In genomic region chr17:40450175-40450574, GRCh38 we compare ENCODE assay signal across 10 cellular contexts. TPM values are rescaled to one million over a fixed set of nuclear protein-coding genes. Genes with fewer than 3 reads are reported as not detected.
DNase-seq lines count a peak whose midpoint lies in the region; ATAC-seq and TF ChIP-seq lines count a peak whose summit lies in the region.
"Had no signal": no experiment of that assay in that cellular context is flagged by ENCODE, and none has a peak within 500 bp of the region (broad histone marks: within the 10 kb centered on the region; RNA-seq: fewer than 3 reads in every experiment).

No MANE protein-coding gene starts in this region.

- peaks cover 14 to 16% of the 10 kb centered on the region in 2 experiments for H3K36me3 ChIP-seq in trophoblast cell (ENCODE audit: control insufficient read depth in 1 of 2, insufficient read depth in 2 of 2, low read length in 2 of 2)

- H3K4me2 ChIP-seq in trophoblast cell (ENCODE audit: low read length) = no peak overlapping the region

- H3K79me2 ChIP-seq in trophoblast cell (ENCODE audit: control insufficient read depth, insufficient read depth, low read length, poor library complexity) = no peaks in the 10 kb centered on the region

- no peak overlapping the region for H3K27ac ChIP-seq in 22Rv1
- no peak overlapping the region for H3K27ac ChIP-seq in dorsolateral prefrontal cortex
- no peak overlapping the region for H3K27ac ChIP-seq in trophoblast cell (ENCODE audit: low read depth, low read length)

- H4K91ac ChIP-seq in trophoblast cell (ENCODE audit: low read depth, low read length) = no peak overlapping the region

- no peak overlapping the region for H3K4ac ChIP-seq in trophoblast cell (ENCODE audit: low read depth, low read length)

- H2BK5ac ChIP-seq in trophoblast cell (ENCODE audit: low read depth, low read length, poor library complexity) = no peak overlapping the region

- DNase-seq in GM12865 (ENCODE audit: low read depth) (peak; percentile 63), RPMI8226 (peak; percentile 74), dorsolateral prefrontal cortex (no peak), trophoblast cell (peak; percentile 56 to 74), posterior cingulate gyrus (no peak)

- no peak overlapping the region for H2AK5ac ChIP-seq in trophoblast cell (ENCODE audit: low read length)

- H2BK120ac ChIP-seq in trophoblast cell (ENCODE audit: insufficient read depth, low read length, poor library complexity) = no peak overlapping the region

- no peaks in the 10 kb centered on the region for H3K27me3 ChIP-seq in dorsolateral prefrontal cortex
- no peaks in the 10 kb centered on the region for H3K27me3 ChIP-seq in trophoblast cell (ENCODE audit: insufficient read depth, low read length)

- no peak overlapping the region for H4K8ac ChIP-seq in trophoblast cell (ENCODE audit: low read depth, low read length)

- no peak overlapping the region for H3K9ac ChIP-seq in trophoblast cell (ENCODE audit: low read length)

- intact Hi-C loops in dorsolateral prefrontal cortex (cut with DNase I) (no loop called here), posterior cingulate gyrus (cut with DNase I) (no loop called here)

- no CpG with 5 or more reads among the region's 3 CpGs for WGBS in trophoblast cell (ENCODE audit: extremely low coverage, insufficient coverage, insufficient read length)

- peaks cover 0 to 6% of the 10 kb centered on the region in 2 experiments for H3K4me1 ChIP-seq in trophoblast cell (ENCODE audit: control insufficient read depth in 1 of 2, insufficient read depth in 2 of 2, low read length in 2 of 2)

- H3K18ac ChIP-seq in trophoblast cell (ENCODE audit: low read length) = no peak overlapping the region

- ATAC-seq in HG02885 (IDR thresholded peaks at IDR 0.05; ENCODE audit: poor library complexity, unreplicated experiment) (no peak), GM21825 (IDR thresholded peaks at IDR 0.05; ENCODE audit: unreplicated experiment) (no peak)
- ATAC-seq: stimulated activated naive CD8-positive, alpha-beta T cell treated with anti-CD3 and anti-CD28 coated beads, Interleukin-15, amount 100 ng/mL, for 72 hours had no signal

- no peak overlapping the region for H2BK12ac ChIP-seq in trophoblast cell (ENCODE audit: low read length)

- TF ChIP-seq CTCF in 22Rv1 (IDR thresholded peaks at IDR 0.05) (peak; percentile 83), GM12865 (IDR thresholded peaks at IDR 0.05; ENCODE audit: insufficient read depth, low read depth, low read length, missing control alignments) (peak; percentile 58), dorsolateral prefrontal cortex (IDR thresholded peaks at IDR 0.05 in 54 of 56, conservative IDR thresholded peaks at IDR 0.05 in 2 of 56; ENCODE audit: low read depth in 1 of 56, partially characterized antibody in 56 of 56) (peak in 48 of 56 donors; percentile 13 to 57 (median 34))

- H3K14ac ChIP-seq in trophoblast cell (ENCODE audit: low read length) = no peak overlapping the region

- no peak overlapping the region for H4K12ac ChIP-seq in trophoblast cell (ENCODE audit: low read depth, low read length)

- H3K9me3 ChIP-seq in trophoblast cell (ENCODE audit: insufficient read depth, low read depth, low read length) = peaks cover 2% of the 10 kb centered on the region

- H3K4me3 ChIP-seq in GM12865 (ENCODE audit: low read depth, low read length) (no peak overlapping the region), dorsolateral prefrontal cortex (no peak overlapping the region), trophoblast cell (ENCODE audit: low read depth, low read length) (no peak overlapping the region)

- H2AFZ ChIP-seq in trophoblast cell (ENCODE audit: insufficient read depth, low read length, poor library complexity) = no peak overlapping the region

- no peak overlapping the region for H3K23ac ChIP-seq in trophoblast cell (ENCODE audit: low read length)

- H3K79me1 ChIP-seq in trophoblast cell (ENCODE audit: low read length) = no peaks in the 10 kb centered on the region

RNA-seq across cellular contexts. Expression of gene IGFBP4, which starts 6.9 kb away (rescaled TPM):
- 100 to 1,000 TPM in 2 of 120 experiments, 10 to 100 TPM in 115, 1 to 10 TPM in 3; 8.8 to 151 (median 22.2) TPM for total RNA-seq in dorsolateral prefrontal cortex
- polyA plus RNA-seq in trophoblast cell (2013) = 68.1 and 68.9 TPM in 2 replicates

RNA-seq across cellular contexts. Expression of gene TOP2A, which starts 32.5 kb away (rescaled TPM):
- total RNA-seq in dorsolateral prefrontal cortex = 1 to 10 TPM in 14 of 120 experiments, under 1 TPM in 41, not detected in 65; 0.04 to 3.1 (median 0.42) TPM
- 98.7 and 104 TPM in 2 replicates for polyA plus RNA-seq in trophoblast cell (2013)

RNA-seq across cellular contexts. Expression of gene TNS4, which starts 51.2 kb away (rescaled TPM):
- not detected for total RNA-seq in dorsolateral prefrontal cortex
- polyA plus RNA-seq in trophoblast cell (2013) = 0.79 and 1.1 TPM in 2 replicates
- total RNA-seq: dermis microvascular lymphatic vessel endothelial cell had no signal

Comparison
In these comparisons a context has a peak if more than half of its experiments do, and no peak if none do; other contexts are left out.
1. DNase-seq: peak in GM12865 (single experiment), RPMI8226 (single experiment) and trophoblast cell (2 of 2); none in dorsolateral prefrontal cortex (0 of 10) and posterior cingulate gyrus (0 of 10).
2. Peak in every context shown above with its lines, with median percentiles within 50 percentile points of each other: CTCF ChIP-seq.